7 cellular contexts compared by ENCODE assay signal in genomic region chr2:27538839-27539450, GRCh38. TPM values are rescaled to one million over a fixed set of nuclear protein-coding genes. Genes with fewer than 3 reads are reported as not detected.
"Had no signal": no experiment of that assay in that cellular context is flagged by ENCODE, and none has a peak within 500 bp of the region (broad histone marks: within the 10 kb centered on the region; RNA-seq: fewer than 3 reads in every experiment).

No MANE protein-coding gene starts in this region.

RNA-seq across cellular contexts. Expression of gene GCKR, which starts 42.3 kb away (rescaled TPM):
- total RNA-seq: MCF 10A, NCI-H460, OCI-LY7, Right ventricle myocardium inferior, RPMI7951, SJCRH30, SK-MEL-5 had no signal

RNA-seq across cellular contexts. Expression of gene FNDC4, which starts 43.9 kb away (rescaled TPM):
- total RNA-seq: NCI-H460, OCI-LY7 had no signal
